In genomic region chr7:130895006-130895750, GRCh38 we compare ENCODE assay signal across 9 cellular contexts.
DNase-seq lines count a peak whose midpoint lies in the region; ATAC-seq lines count a peak whose summit lies in the region.
"Had no signal": no experiment of that assay in that cellular context is flagged by ENCODE, and none has a peak within 500 bp of the region (broad histone marks: within the 10 kb centered on the region; RNA-seq: fewer than 3 reads in every experiment).

No MANE protein-coding gene starts in this region.

- H3K4me3 Mint-ChIP-seq in activated CD4-positive, alpha-beta T cell treated with anti-CD3 and anti-CD28 coated beads, Interleukin-2, amount 10 ng/mL, durations not matched to agents 24 days and 14 days = peak overlapping the region; percentile 59
- peak overlapping the region; percentile 38 for H3K4me3 Mint-ChIP-seq in activated T-helper 2 cell treated with anti-CD3 and anti-CD28 coated beads, Interferon-gamma antibody, Interleukin-2, Interleukin-4, amounts not matched to agents 10 μg/mL and 5 μg/mL and 100 μg/mL, durations not matched to agents 14 hours and 24 hours and 36 hours (ENCODE audit: low read depth)
- H3K4me3 Mint-ChIP-seq: GM23338 had no signal

- H3K9me3 Mint-ChIP-seq in activated CD4-positive, alpha-beta T cell treated with anti-CD3 and anti-CD28 coated beads, Interleukin-2, amount 10 ng/mL, durations not matched to agents 24 days and 14 days = no peaks in the 10 kb centered on the region
- H3K9me3 Mint-ChIP-seq in activated T-helper 2 cell treated with anti-CD3 and anti-CD28 coated beads, Interferon-gamma antibody, Interleukin-2, Interleukin-4, amounts not matched to agents 10 μg/mL and 5 μg/mL and 100 μg/mL, durations not matched to agents 14 hours and 24 hours and 36 hours = no peaks in the 10 kb centered on the region

- intact Hi-C loops in activated CD4-positive, alpha-beta T cell treated with anti-CD3 and anti-CD28 coated beads, Interleukin-2, amount 10 ng/mL, durations not matched to agents 24 days and 14 days (cut with micrococcal nuclease) = loop anchor here (5.0 to 10.0 kb wide), 2 partner anchors 530 to 617 kb away; no protein-coding TSS in a partner anchor
- intact Hi-C loops in activated T-helper 2 cell treated with anti-CD3 and anti-CD28 coated beads, Interferon-gamma antibody, Interleukin-2, Interleukin-4, amounts not matched to agents 10 μg/mL and 5 μg/mL and 100 μg/mL, durations not matched to agents 14 hours and 24 hours and 36 hours (cut with micrococcal nuclease) = loop anchor here (10.0 kb wide), 1 partner anchor 610 kb away; no protein-coding TSS in a partner anchor

- no peaks in the 10 kb centered on the region for H3K9me3 ChIP-seq in subcutaneous abdominal adipose tissue (ENCODE audit: control insufficient read depth in 5 of 5, low read length in 5 of 5)

- in situ Hi-C loops in KBM-7 (cut with MboI; ENCODE audit: low pct_unique_long_range_greater_than_20kb, low sequenced_read_pairs) = no loop called here

- no peaks in the 10 kb centered on the region for H3K27me3 ChIP-seq in subcutaneous abdominal adipose tissue (ENCODE audit: control insufficient read depth in 5 of 5, insufficient read depth in 4 of 5, low read length in 5 of 5)

- H3K36me3 Mint-ChIP-seq in activated CD4-positive, alpha-beta T cell treated with anti-CD3 and anti-CD28 coated beads, Interleukin-2, amount 10 ng/mL, durations not matched to agents 24 days and 14 days (ENCODE audit: low read depth) = peaks cover 79% of the 10 kb centered on the region
- peaks cover 91% of the 10 kb centered on the region for H3K36me3 Mint-ChIP-seq in activated T-helper 2 cell treated with anti-CD3 and anti-CD28 coated beads, Interferon-gamma antibody, Interleukin-2, Interleukin-4, amounts not matched to agents 10 μg/mL and 5 μg/mL and 100 μg/mL, durations not matched to agents 14 hours and 24 hours and 36 hours (ENCODE audit: low read depth)

- peak overlapping the region; percentile 81 for H3K27ac ChIP-seq in subcutaneous abdominal adipose tissue (ENCODE audit: low read depth, low read length)

- peaks cover 0 to 38% (median 20%) of the 10 kb centered on the region in 5 donors for H3K4me1 ChIP-seq in subcutaneous abdominal adipose tissue (ENCODE audit: control insufficient read depth in 5 of 5, insufficient read depth in 5 of 5, low read length in 5 of 5)

- ATAC-seq in HG03378 (IDR thresholded peaks at IDR 0.05; ENCODE audit: unreplicated experiment) (no peak), HG03045 (IDR thresholded peaks at IDR 0.05; ENCODE audit: unreplicated experiment) (no peak)

- no peak overlapping the region for H3K4me3 ChIP-seq in subcutaneous abdominal adipose tissue (ENCODE audit: low read depth in 1 of 5, low read length in 5 of 5)
- H3K4me3 ChIP-seq: GM23338 had no signal

- peaks cover 75% of the 10 kb centered on the region for H3K4me1 Mint-ChIP-seq in activated CD4-positive, alpha-beta T cell treated with anti-CD3 and anti-CD28 coated beads, Interleukin-2, amount 10 ng/mL, durations not matched to agents 24 days and 14 days
- H3K4me1 Mint-ChIP-seq in activated T-helper 2 cell treated with anti-CD3 and anti-CD28 coated beads, Interferon-gamma antibody, Interleukin-2, Interleukin-4, amounts not matched to agents 10 μg/mL and 5 μg/mL and 100 μg/mL, durations not matched to agents 14 hours and 24 hours and 36 hours (ENCODE audit: low read depth) = peaks cover 66% of the 10 kb centered on the region

- no peak for DNase-seq in activated CD4-positive, alpha-beta T cell treated with anti-CD3 and anti-CD28 coated beads, Interleukin-2, amount 10 ng/mL, durations not matched to agents 24 days and 14 days
- DNase-seq in activated CD4-positive, alpha-beta T cell treated with anti-CD3 and anti-CD28 coated beads, Interleukin-2, amount 50 U/mL, for 1 hour = no peak
- no peak for DNase-seq in activated T-helper 2 cell treated with anti-CD3 and anti-CD28 coated beads, Interferon-gamma antibody, Interleukin-2, Interleukin-4, amounts not matched to agents 10 μg/mL and 5 μg/mL and 100 μg/mL, durations not matched to agents 14 hours and 24 hours and 36 hours (ENCODE audit: low spot score)
- DNase-seq in hepatic stellate cell (ENCODE audit: low spot score) = peak; percentile 1
- DNase-seq in KBM-7 = no peak

- H3K27me3 Mint-ChIP-seq in activated CD4-positive, alpha-beta T cell treated with anti-CD3 and anti-CD28 coated beads, Interleukin-2, amount 10 ng/mL, durations not matched to agents 24 days and 14 days = no peaks in the 10 kb centered on the region
- no peaks in the 10 kb centered on the region for H3K27me3 Mint-ChIP-seq in activated T-helper 2 cell treated with anti-CD3 and anti-CD28 coated beads, Interferon-gamma antibody, Interleukin-2, Interleukin-4, amounts not matched to agents 10 μg/mL and 5 μg/mL and 100 μg/mL, durations not matched to agents 14 hours and 24 hours and 36 hours (ENCODE audit: low read depth)

- no peak overlapping the region for H3K9ac ChIP-seq in subcutaneous abdominal adipose tissue (ENCODE audit: low read length in 5 of 5)

- H3K36me3 ChIP-seq in subcutaneous abdominal adipose tissue (ENCODE audit: control insufficient read depth in 5 of 5, insufficient read depth in 5 of 5, low read length in 5 of 5) = peaks cover 0 to 45% (median 26%) of the 10 kb centered on the region in 5 donors

- peak overlapping the region; percentile 95 for H3K27ac Mint-ChIP-seq in activated CD4-positive, alpha-beta T cell treated with anti-CD3 and anti-CD28 coated beads, Interleukin-2, amount 10 ng/mL, durations not matched to agents 24 days and 14 days
- peak overlapping the region; percentile 86 for H3K27ac Mint-ChIP-seq in activated T-helper 2 cell treated with anti-CD3 and anti-CD28 coated beads, Interferon-gamma antibody, Interleukin-2, Interleukin-4, amounts not matched to agents 10 μg/mL and 5 μg/mL and 100 μg/mL, durations not matched to agents 14 hours and 24 hours and 36 hours
